In the genomic region with DNA sequence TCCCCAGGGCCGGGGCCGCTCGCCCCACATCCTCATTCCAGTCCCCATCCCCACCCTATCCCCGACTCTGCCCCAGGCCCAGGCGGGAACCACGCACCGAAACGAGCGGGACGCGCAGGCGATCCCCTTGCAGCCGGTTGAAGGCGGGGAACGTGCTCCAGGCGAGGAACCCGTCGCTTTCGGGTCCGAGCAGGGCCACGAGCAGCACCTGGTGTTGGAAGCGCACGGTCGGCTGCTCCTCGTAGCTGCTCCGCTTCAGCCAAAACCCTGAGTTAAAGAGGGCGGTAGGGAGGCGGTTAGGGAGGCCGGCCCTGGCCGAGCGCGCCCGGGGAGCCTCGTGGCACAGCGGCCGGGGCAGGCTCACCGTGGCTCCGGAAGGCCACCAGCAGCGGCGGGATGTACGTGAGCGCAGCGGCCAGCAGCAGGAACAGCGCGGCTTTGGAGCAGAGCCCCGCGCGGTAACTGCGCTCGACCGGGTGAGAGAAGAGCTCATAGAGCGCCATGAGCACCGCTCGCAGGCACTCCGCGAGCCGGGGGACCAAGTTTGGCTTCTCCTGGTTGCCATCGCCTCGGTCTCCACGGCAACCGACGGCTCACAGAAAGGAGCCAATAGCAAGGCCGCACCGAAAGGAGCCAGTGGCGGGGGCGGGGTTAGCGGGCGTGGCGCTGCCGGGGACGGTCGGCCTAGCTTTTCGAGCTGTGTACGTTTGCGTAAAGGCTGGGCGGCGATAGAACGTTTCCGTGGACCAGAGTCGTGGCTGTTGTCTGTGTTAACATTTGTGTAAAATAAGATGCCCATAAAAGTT, we compare ENCODE assay signal across 8 cellular contexts. TPM values are rescaled to one million over a fixed set of nuclear protein-coding genes. Genes with fewer than 3 reads are reported as not detected.
A peak's percentile ranks its signal among the peaks of the same experiment; 100 is the strongest.
DNase-seq lines count a peak whose midpoint lies in the region; ATAC-seq, FAIRE-seq and TF ChIP-seq lines count a peak whose summit lies in the region.

Gene TMEM231, minus strand, starts transcription at position 546 of the 806 bp plus-strand sequence. Its CDS starts 43 bp downstream, at position 503.

- CTCF ChIA-PET in AG04450 (lab: Charles Lee): interaction anchor here (1.2 to 8.2 kb wide), 4 partner anchors 10 to 91 kb away, joined by 3 to 53 read pairs (median 16); partner anchors contain the start of gene GABARAPL2
- CTCF ChIA-PET in activated B cell treated with CpG ODN at 0.5 μM for 24 hours (lab: Charles Lee): interaction anchor here (1.8 kb wide), 1 partner anchor 39 kb away, joined by 10 read pairs; no protein-coding TSS in a partner anchor

- peaks cover 10% of the 10 kb centered on the region for H3K4me1 Mint-ChIP-seq in activated B cell treated with CpG ODN at 0.5 μM for 24 hours

- H3K27ac Mint-ChIP-seq in activated B cell treated with CpG ODN at 0.5 μM for 24 hours: peak within 1 kb of the TSS; percentile 89

- H3K27ac ChIP-seq in AG04450 (ENCODE audit: low read depth, low read length): peak within 1 kb of the TSS; percentile 39

- H3K9me3 ChIP-seq in AG04450 (ENCODE audit: control insufficient read depth, insufficient read depth, low read length): no peaks in the 10 kb centered on the region

- TF ChIP-seq CTCF in AG04450 (IDR thresholded peaks at IDR 0.05; ENCODE audit: low read depth, low read length) (0 out of 2 replicates have a peak, but pooled peaks have one; percentile 8), activated B cell treated with CpG ODN at 0.5 μM for 24 hours (IDR thresholded peaks at IDR 0.05) (no peak)

- no peaks in the 10 kb centered on the region for H3K27me3 Mint-ChIP-seq in activated B cell treated with CpG ODN at 0.5 μM for 24 hours

- peak within 1 kb of the TSS; percentile 76 for H3K4me3 ChIP-seq in AG04450 (ENCODE audit: low read depth, low read length)

- FAIRE-seq in islet of Langerhans (lab: Jason Lieb, UNC): peak; percentile 76

- no peaks in the 10 kb centered on the region for H3K9me3 Mint-ChIP-seq in activated B cell treated with CpG ODN at 0.5 μM for 24 hours

- DNase-seq in AG04450 (ENCODE audit: low read depth, low spot score): peak; percentile 51
- DNase-seq in NCI-H2227 (lab: John Stamatoyannopoulos, UW; ENCODE audit: unreplicated experiment): peak; percentile 93
- peak; percentile 89 for DNase-seq in activated B cell treated with CpG ODN at 0.5 μM for 24 hours
- peak; percentile 95 for DNase-seq in central memory CD4-positive, alpha-beta T cell
- DNase-seq in stimulated activated CD4-positive, alpha-beta T cell treated with anti-CD3 and anti-CD28 coated beads, Interleukin-12 subunit alpha, Interleukin-12 subunit beta, amount 100 ng/mL, for 24 hours (ENCODE audit: low read depth in 2 of 2): peak; percentile 91 to 98

- peak; percentile 97 for ATAC-seq in GM18867 (IDR thresholded peaks at IDR 0.05; ENCODE audit: unreplicated experiment)
- peak; percentile 96 for ATAC-seq in HG03097 (IDR thresholded peaks at IDR 0.05; ENCODE audit: low FRiP score, unreplicated experiment)
- peak; percentile 94 for ATAC-seq in activated B cell treated with CpG ODN at 0.5 μM for 24 hours (ENCODE audit: low read depth)

- peaks cover 3% of the 10 kb centered on the region for H3K36me3 Mint-ChIP-seq in activated B cell treated with CpG ODN at 0.5 μM for 24 hours (ENCODE audit: low read depth)

- POLR2A ChIA-PET in AG04450 (lab: Yijun Ruan, JAX) (interaction anchor here (1.0 to 1.6 kb wide), 2 partner anchors 39 to 91 kb away, joined by 5 to 9 read pairs; partner anchors contain the start of genes KARS1 and TERF2IP), activated B cell treated with CpG ODN at 0.5 μM for 24 hours (lab: Charles Lee) (interaction anchor here (0.7 to 2.5 kb wide), 6 partner anchors 10 to 92 kb away, joined by 3 to 18 read pairs (median 10); partner anchors contain the start of genes ADAT1, CHST5, GABARAPL2 and KARS1)

- H3K4me3 Mint-ChIP-seq in activated B cell treated with CpG ODN at 0.5 μM for 24 hours: peak within 1 kb of the TSS; percentile 93

- intact Hi-C loops in activated B cell treated with CpG ODN at 0.5 μM for 24 hours (cut with micrococcal nuclease): loop anchor here (1.0 to 10.0 kb wide), 13 partner anchors 9 to 889 kb away; partner anchors contain the start of genes ADAT1, CFDP1, KARS1 and RFWD3

- no peaks in the 10 kb centered on the region for H3K27me3 ChIP-seq in AG04450 (ENCODE audit: control insufficient read depth, insufficient read depth, low read length)

RNA-seq across cellular contexts. Expression of gene TMEM231, which starts in this region (rescaled TPM):
- polyA plus RNA-seq in AG04450 (2011; rRNA removed): 10.6 and 16.7 TPM in 2 replicates
- polyA minus RNA-seq in AG04450 (2011; rRNA and poly(A)+ RNA removed): 20.1 and 27.1 TPM in 2 replicates
- total RNA-seq in activated B cell treated with CpG ODN at 0.5 μM for 24 hours: 4.0 and 4.1 TPM in 2 replicates

Comparison
In these comparisons a context has a peak if more than half of its experiments do, and no peak if none do; other contexts are left out.
1. Peak in every context shown above with its lines: DNase-seq, ATAC-seq, H3K4me3 ChIP-seq and H3K27ac ChIP-seq.